Comparison of ENCODE assay signal across 1 cellular context in the genomic region with DNA sequence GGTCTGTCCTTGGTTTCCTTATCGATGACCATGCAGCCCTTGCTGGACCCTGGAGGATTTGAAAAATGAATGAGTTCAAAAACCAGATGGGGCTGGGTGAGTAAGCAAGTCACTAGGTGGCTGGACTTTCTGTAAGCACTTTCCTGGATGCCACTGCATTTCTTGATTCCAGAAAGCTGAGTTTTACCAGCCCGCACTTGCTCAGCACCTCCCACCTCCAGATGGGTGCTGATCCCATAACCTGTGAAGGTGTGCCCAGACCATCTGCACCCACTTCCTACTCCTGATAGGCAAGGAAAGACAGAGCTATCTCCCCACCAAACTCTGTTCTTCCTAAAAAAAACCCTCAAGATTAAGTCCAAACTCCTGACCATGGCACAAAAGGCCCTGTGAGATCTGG.
TF ChIP-seq lines count a peak whose summit lies in the region.

No MANE protein-coding gene starts in this region.

TF ChIP-seq in HepG2, 621 proteins besides CTCF, POLR2A, EP300 and RAD21:
- TF ChIP-seq, protein P1, sequence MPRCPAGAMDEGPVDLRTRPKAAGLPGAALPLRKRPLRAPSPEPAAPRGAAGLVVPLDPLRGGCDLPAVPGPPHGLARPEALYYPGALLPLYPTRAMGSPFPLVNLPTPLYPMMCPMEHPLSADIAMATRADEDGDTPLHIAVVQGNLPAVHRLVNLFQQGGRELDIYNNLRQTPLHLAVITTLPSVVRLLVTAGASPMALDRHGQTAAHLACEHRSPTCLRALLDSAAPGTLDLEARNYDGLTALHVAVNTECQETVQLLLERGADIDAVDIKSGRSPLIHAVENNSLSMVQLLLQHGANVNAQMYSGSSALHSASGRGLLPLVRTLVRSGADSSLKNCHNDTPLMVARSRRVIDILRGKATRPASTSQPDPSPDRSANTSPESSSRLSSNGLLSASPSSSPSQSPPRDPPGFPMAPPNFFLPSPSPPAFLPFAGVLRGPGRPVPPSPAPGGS (CRISPR knock-in tag; IDR thresholded peaks at IDR 0.05): no peak
- TF ChIP-seq ERF (CRISPR knock-in tag; IDR thresholded peaks at IDR 0.05): no peak
- no peak for TF ChIP-seq ZNF687 (CRISPR knock-in tag; IDR thresholded peaks at IDR 0.05)
- no peak for TF ChIP-seq ZNF34 (CRISPR knock-in tag; IDR thresholded peaks at IDR 0.05; ENCODE audit: borderline replicate concordance)
- TF ChIP-seq FOXC1 (CRISPR knock-in tag; IDR thresholded peaks at IDR 0.05; ENCODE audit: borderline replicate concordance): no peak
- TF ChIP-seq, protein P2, sequence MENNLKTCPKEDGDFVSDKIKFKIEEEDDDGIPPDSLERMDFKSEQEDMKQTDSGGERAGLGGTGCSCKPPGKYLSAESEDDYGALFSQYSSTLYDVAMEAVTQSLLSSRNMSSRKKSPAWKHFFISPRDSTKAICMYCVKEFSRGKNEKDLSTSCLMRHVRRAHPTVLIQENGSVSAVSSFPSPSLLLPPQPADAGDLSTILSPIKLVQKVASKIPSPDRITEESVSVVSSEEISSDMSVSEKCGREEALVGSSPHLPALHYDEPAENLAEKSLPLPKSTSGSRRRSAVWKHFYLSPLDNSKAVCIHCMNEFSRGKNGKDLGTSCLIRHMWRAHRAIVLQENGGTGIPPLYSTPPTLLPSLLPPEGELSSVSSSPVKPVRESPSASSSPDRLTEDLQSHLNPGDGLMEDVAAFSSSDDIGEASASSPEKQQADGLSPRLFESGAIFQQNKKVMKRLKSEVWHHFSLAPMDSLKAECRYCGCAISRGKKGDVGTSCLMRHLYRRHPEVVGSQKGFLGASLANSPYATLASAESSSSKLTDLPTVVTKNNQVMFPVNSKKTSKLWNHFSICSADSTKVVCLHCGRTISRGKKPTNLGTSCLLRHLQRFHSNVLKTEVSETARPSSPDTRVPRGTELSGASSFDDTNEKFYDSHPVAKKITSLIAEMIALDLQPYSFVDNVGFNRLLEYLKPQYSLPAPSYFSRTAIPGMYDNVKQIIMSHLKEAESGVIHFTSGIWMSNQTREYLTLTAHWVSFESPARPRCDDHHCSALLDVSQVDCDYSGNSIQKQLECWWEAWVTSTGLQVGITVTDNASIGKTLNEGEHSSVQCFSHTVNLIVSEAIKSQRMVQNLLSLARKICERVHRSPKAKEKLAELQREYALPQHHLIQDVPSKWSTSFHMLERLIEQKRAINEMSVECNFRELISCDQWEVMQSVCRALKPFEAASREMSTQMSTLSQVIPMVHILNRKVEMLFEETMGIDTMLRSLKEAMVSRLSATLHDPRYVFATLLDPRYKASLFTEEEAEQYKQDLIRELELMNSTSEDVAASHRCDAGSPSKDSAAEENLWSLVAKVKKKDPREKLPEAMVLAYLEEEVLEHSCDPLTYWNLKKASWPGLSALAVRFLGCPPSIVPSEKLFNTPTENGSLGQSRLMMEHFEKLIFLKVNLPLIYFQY (CRISPR knock-in tag; IDR thresholded peaks at IDR 0.05; ENCODE audit: borderline replicate concordance): no peak
